ENCODE assay signal across 12 cellular contexts in the genomic region with DNA sequence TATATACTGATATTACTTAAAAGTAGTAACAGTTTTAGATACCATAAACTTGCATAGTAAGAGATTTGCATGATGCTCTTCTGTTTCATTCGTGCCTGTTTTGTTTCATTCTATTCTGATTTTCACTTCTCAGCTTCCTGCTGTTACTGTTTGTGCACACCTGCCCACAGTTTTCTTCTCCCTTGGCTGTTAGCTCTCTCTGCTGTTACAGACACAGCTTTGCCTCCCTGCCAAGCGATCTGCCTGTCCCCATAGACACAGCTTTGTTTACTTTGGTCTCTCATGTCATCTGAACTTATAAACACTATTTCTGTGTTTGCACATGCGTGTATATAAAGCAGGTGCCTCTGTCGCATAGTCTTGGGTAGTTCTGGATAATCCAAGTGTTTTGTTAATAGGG. TPM values are rescaled to one million over a fixed set of nuclear protein-coding genes. Genes with fewer than 3 reads are reported as not detected.
DNase-seq lines count a peak whose midpoint lies in the region; ATAC-seq and TF ChIP-seq lines count a peak whose summit lies in the region.
"Had no signal": no experiment of that assay in that cellular context is flagged by ENCODE, and none has a peak within 500 bp of the region (broad histone marks: within the 10 kb centered on the region; RNA-seq: fewer than 3 reads in every experiment).

No MANE protein-coding gene starts in this region.

- no peaks in the 10 kb centered on the region for H3K9me3 ChIP-seq in smooth muscle cell (replicated peaks; ENCODE audit: low read depth)

- H3K36me3 Mint-ChIP-seq in T-helper 2 cell treated with Interferon-gamma antibody and Interleukin-4, amounts not matched to agents 5 μg/mL and 100 μg/mL, for 36 hours (ENCODE audit: low read depth), result peaks cover 69% of the 10 kb centered on the region

- no peaks in the 10 kb centered on the region for H3K27me3 Mint-ChIP-seq in T-helper 2 cell treated with Interferon-gamma antibody and Interleukin-4, amounts not matched to agents 5 μg/mL and 100 μg/mL, for 36 hours (ENCODE audit: low read depth)

- ATAC-seq in HG03196 (IDR thresholded peaks at IDR 0.05; ENCODE audit: unreplicated experiment), result peak; percentile 47

- TF ChIP-seq CTCF in smooth muscle cell (IDR thresholded peaks at IDR 0.05; ENCODE audit: borderline replicate concordance, insufficient read depth, poor library complexity, severe bottlenecking), result no peak

- no peak for DNase-seq in T-helper 2 cell treated with Interferon-gamma antibody and Interleukin-4, amounts not matched to agents 5 μg/mL and 100 μg/mL, for 36 hours (ENCODE audit: low spot score)
- DNase-seq in T-helper 2 cell (no peak), NCI-H526 (lab: John Stamatoyannopoulos, UW) (peak; percentile 63 to 79), pons (ENCODE audit: low spot score) (peak; percentile 31), DMS79 treated with DMSO at 0.1 percent for 48 hours (lab: John Stamatoyannopoulos, UW) (no peak), activated gamma-delta T cell (lab: John Stamatoyannopoulos, UW) (no peak), smooth muscle cell (lab: John Stamatoyannopoulos, UW; ENCODE audit: unreplicated experiment) (no peak)
- DNase-seq: 8988T, foreskin melanocyte, NCI-H226 had no signal

- peaks cover 2% of the 10 kb centered on the region for H4K20me1 ChIP-seq in smooth muscle cell (ENCODE audit: low read depth)

- peak overlapping the region; percentile 13 for H3K27ac Mint-ChIP-seq in T-helper 2 cell treated with Interferon-gamma antibody and Interleukin-4, amounts not matched to agents 5 μg/mL and 100 μg/mL, for 36 hours
- H3K27ac Mint-ChIP-seq: activated T-helper 1 cell treated with anti-CD3 and anti-CD28 coated beads, Interleukin-12 subunit alpha, Interleukin-12 subunit beta, Interleukin-2, Interleukin-4 antibody, amounts not matched to agents 30 ng/mL and 10 ng/mL and 1 ng/mL, durations not matched to agents 14 hours and 24 hours and 36 hours had no signal

- H3K4me2 ChIP-seq in smooth muscle cell, result no peak overlapping the region

- no peaks in the 10 kb centered on the region for H3F3A ChIP-seq in smooth muscle cell (ENCODE audit: low read depth)

- peaks cover 52% of the 10 kb centered on the region for H3K36me3 ChIP-seq in smooth muscle cell (ENCODE audit: low read depth)

- no peak overlapping the region for H3K9ac ChIP-seq in smooth muscle cell (ENCODE audit: low read depth)

- no peak overlapping the region for H3K4me3 ChIP-seq in smooth muscle cell

- H3K4me3 Mint-ChIP-seq in T-helper 2 cell treated with Interferon-gamma antibody and Interleukin-4, amounts not matched to agents 5 μg/mL and 100 μg/mL, for 36 hours, result no peak overlapping the region
- H3K4me3 Mint-ChIP-seq: activated T-helper 1 cell treated with anti-CD3 and anti-CD28 coated beads, Interleukin-12 subunit alpha, Interleukin-12 subunit beta, Interleukin-2, Interleukin-4 antibody, amounts not matched to agents 30 ng/mL and 10 ng/mL and 1 ng/mL, durations not matched to agents 14 hours and 24 hours and 36 hours had no signal

- no peak overlapping the region for H2AFZ ChIP-seq in smooth muscle cell (ENCODE audit: low read depth)

- H3K4me1 ChIP-seq in smooth muscle cell (ENCODE audit: low read depth), result no peaks in the 10 kb centered on the region

- no peak overlapping the region for H3K27ac ChIP-seq in smooth muscle cell (ENCODE audit: low read depth)

- H3K79me2 ChIP-seq in smooth muscle cell (ENCODE audit: low read depth), result no peaks in the 10 kb centered on the region

- WGBS in smooth muscle cell (ENCODE audit: low lambda C conversion rate), result 95% methylated on average over 4 of the region's 4 CpGs

- H3K4me1 Mint-ChIP-seq in T-helper 2 cell treated with Interferon-gamma antibody and Interleukin-4, amounts not matched to agents 5 μg/mL and 100 μg/mL, for 36 hours (ENCODE audit: low read depth), result peaks cover 26% of the 10 kb centered on the region

- no peaks in the 10 kb centered on the region for H3K27me3 ChIP-seq in smooth muscle cell (ENCODE audit: low read depth)

- H3K9me3 Mint-ChIP-seq in T-helper 2 cell treated with Interferon-gamma antibody and Interleukin-4, amounts not matched to agents 5 μg/mL and 100 μg/mL, for 36 hours, result no peaks in the 10 kb centered on the region
- H3K9me3 Mint-ChIP-seq: activated T-helper 1 cell treated with anti-CD3 and anti-CD28 coated beads, Interleukin-12 subunit alpha, Interleukin-12 subunit beta, Interleukin-2, Interleukin-4 antibody, amounts not matched to agents 30 ng/mL and 10 ng/mL and 1 ng/mL, durations not matched to agents 14 hours and 24 hours and 36 hours had no signal

RNA-seq across cellular contexts. Expression of gene UPF3A, which starts 21.4 kb away (rescaled TPM):
- 22.4 and 26.1 TPM in 2 replicates for total RNA-seq in smooth muscle cell
- polyA plus RNA-seq in smooth muscle cell, result 34.1 and 46.6 TPM in 2 replicates

RNA-seq across cellular contexts. Expression of gene CDC16, which starts 25.3 kb away (rescaled TPM):
- total RNA-seq in smooth muscle cell, result 43.8 and 60.7 TPM in 2 replicates
- polyA plus RNA-seq in smooth muscle cell, result 31.5 and 51.0 TPM in 2 replicates

RNA-seq across cellular contexts. Expression of gene CHAMP1, which starts 54.3 kb away (rescaled TPM):
- total RNA-seq in smooth muscle cell, result 12.0 and 20.6 TPM in 2 replicates
- polyA plus RNA-seq in smooth muscle cell, result 10.6 and 12.1 TPM in 2 replicates

Comparison
In these comparisons a context has a peak if more than half of its experiments do, and no peak if none do; other contexts are left out.
1. DNase-seq: peak in NCI-H526 (2 of 2) and pons (single experiment); none in T-helper 2 cell treated with Interferon-gamma antibody and Interleukin-4, amounts not matched to agents 5 μg/mL and 100 μg/mL, for 36 hours (single experiment), T-helper 2 cell (0 of 5), DMS79 treated with DMSO at 0.1 percent for 48 hours (single experiment), activated gamma-delta T cell (single experiment) and smooth muscle cell (single experiment).